8 cellular contexts compared by ENCODE assay signal in genomic region chr3:72887378-72887722, GRCh38. TPM values are rescaled to one million over a fixed set of nuclear protein-coding genes. Genes with fewer than 3 reads are reported as not detected.
DNase-seq lines count a peak whose midpoint lies in the region; ATAC-seq and TF ChIP-seq lines count a peak whose summit lies in the region.

No MANE protein-coding gene starts in this region.

- intact Hi-C loops in activated naive CD4-positive, alpha-beta T cell treated with anti-CD3 and anti-CD28 coated beads for 36 hours (cut with micrococcal nuclease) = loop anchor here (1.0 kb wide), 1 partner anchor 39 kb away; the partner anchor contains the start of gene SHQ1
- intact Hi-C loops in lower leg skin (cut with DNase I; ENCODE audit: low total_unique reads) = no loop called here

- peaks cover 0 to 5% (median 0%) of the 10 kb centered on the region in 4 donors for H3K9me3 ChIP-seq in upper lobe of left lung

- no peak for DNase-seq in activated naive CD4-positive, alpha-beta T cell treated with anti-CD3 and anti-CD28 coated beads for 36 hours
- DNase-seq in activated naive CD4-positive, alpha-beta T cell (lab: John Stamatoyannopoulos, UW) = no peak
- no peak for DNase-seq in astrocyte of the cerebellum (ENCODE audit: low read depth)
- DNase-seq in lower leg skin (ENCODE audit: low spot score in 2 of 2) = no peak
- DNase-seq in upper lobe of left lung = no peak
- no peak for DNase-seq in nucleus accumbens (lab: John Stamatoyannopoulos, UW)
- DNase-seq in CD1c-positive myeloid dendritic cell (ENCODE audit: extremely low spot score) = no peak
- DNase-seq in activated CD4-positive, alpha-beta T cell treated with anti-CD3 and anti-CD28 coated beads, Interleukin-2, amount 50 U/mL, for 4 hours = no peak

- H3K4me1 ChIP-seq in upper lobe of left lung = peaks cover 6 to 24% (median 19%) of the 10 kb centered on the region in 4 donors

- H3K27me3 Mint-ChIP-seq in activated naive CD4-positive, alpha-beta T cell treated with anti-CD3 and anti-CD28 coated beads for 36 hours (ENCODE audit: low read depth) = peaks cover 77% of the 10 kb centered on the region

- H3K36me3 Mint-ChIP-seq in activated naive CD4-positive, alpha-beta T cell treated with anti-CD3 and anti-CD28 coated beads for 36 hours (ENCODE audit: low read depth) = no peaks in the 10 kb centered on the region

- ATAC-seq in upper lobe of left lung (ENCODE audit: low FRiP score in 2 of 2) = no peak

- H3K27me3 ChIP-seq in upper lobe of left lung = no peaks in the 10 kb centered on the region

- H3K36me3 ChIP-seq in upper lobe of left lung = no peaks in the 10 kb centered on the region

- in situ Hi-C loops in astrocyte of the cerebellum (cut with HindIII; ENCODE audit: low sequenced_read_pairs) = no loop called here

- peak overlapping the region; percentile 80 for H3K4me3 Mint-ChIP-seq in activated naive CD4-positive, alpha-beta T cell treated with anti-CD3 and anti-CD28 coated beads for 36 hours

- H3K4me1 Mint-ChIP-seq in activated naive CD4-positive, alpha-beta T cell treated with anti-CD3 and anti-CD28 coated beads for 36 hours (ENCODE audit: low read depth) = peaks cover 22% of the 10 kb centered on the region

- TF ChIP-seq POLR2A in lower leg skin (IDR thresholded peaks at IDR 0.05) (no peak), upper lobe of left lung (IDR thresholded peaks at IDR 0.05) (no peak)

- H3K27ac ChIP-seq in upper lobe of left lung = peak overlapping the region in 3 of 4 donors; percentile 7 to 21 (median 12)

- no peak overlapping the region for H3K27ac Mint-ChIP-seq in activated naive CD4-positive, alpha-beta T cell treated with anti-CD3 and anti-CD28 coated beads for 36 hours

- H3K9me3 Mint-ChIP-seq in activated naive CD4-positive, alpha-beta T cell treated with anti-CD3 and anti-CD28 coated beads for 36 hours = peaks cover 4% of the 10 kb centered on the region

- CTCF ChIA-PET in activated naive CD4-positive, alpha-beta T cell treated with anti-CD3 and anti-CD28 coated beads for 36 hours (lab: Charles Lee) = interaction anchor here (0.8 to 1.9 kb wide), 3 partner anchors 9 to 169 kb away, joined by 3 to 5 read pairs (median 4); no protein-coding TSS in a partner anchor

- WGBS in lower leg skin, 2 donors = 0 to 3% methylated on average over 6 of the region's 6 CpGs
- WGBS in upper lobe of left lung, 2 donors = 1 to 3% methylated on average over 6 of the region's 6 CpGs

- peak overlapping the region; percentile 70 for H3K4me3 ChIP-seq in astrocyte of the cerebellum (ENCODE audit: low read depth, low read length)
- peak overlapping the region; percentile 4 for H3K4me3 ChIP-seq in lower leg skin (ENCODE audit: low read depth, poor library complexity, severe bottlenecking)
- H3K4me3 ChIP-seq in upper lobe of left lung = peak overlapping the region in 3 of 4 donors; percentile 48 to 53 (median 49)

- TF ChIP-seq CTCF in astrocyte of the cerebellum (IDR thresholded peaks at IDR 0.05; ENCODE audit: low read depth, low read length, missing control alignments) = no peak
- TF ChIP-seq CTCF in lower leg skin (IDR thresholded peaks at IDR 0.05) = no peak
- no peak for TF ChIP-seq CTCF in upper lobe of left lung (IDR thresholded peaks at IDR 0.05)

- no peak for TF ChIP-seq EP300 in upper lobe of left lung (IDR thresholded peaks at IDR 0.05)

RNA-seq across cellular contexts. Expression of gene GXYLT2, which starts 0.5 kb away (rescaled TPM):
- total RNA-seq in activated naive CD4-positive, alpha-beta T cell treated with anti-CD3 and anti-CD28 coated beads for 36 hours = not detected
- total RNA-seq in lower leg skin = 1 to 10 TPM in 3 of 4 donors, under 1 TPM in 1; 0.72 to 6.8 (median 2.3) TPM
- 1 to 10 TPM; 3.3 to 10.0 (median 5.9) TPM for total RNA-seq in upper lobe of left lung

RNA-seq across cellular contexts. Expression of gene SHQ1, which starts 39.1 kb away (rescaled TPM):
- total RNA-seq in activated naive CD4-positive, alpha-beta T cell treated with anti-CD3 and anti-CD28 coated beads for 36 hours = 10 to 100 TPM; 19.9 to 20.5 TPM
- total RNA-seq in lower leg skin (10 to 100 TPM in 2 of 4 donors, 1 to 10 TPM in 2; 9.7 to 17.2 (median 12.2) TPM), upper lobe of left lung (10 to 100 TPM; 12.0 to 31.4 (median 19.3) TPM)

Comparison
In these comparisons a context has a peak if more than half of its experiments do, and no peak if none do; other contexts are left out.
1. H3K4me3 ChIP-seq: peak in every context shown above with its lines; median percentile 70 in astrocyte of the cerebellum; 49 in upper lobe of left lung; 4 in lower leg skin.